10 cellular contexts compared by ENCODE assay signal in genomic region chr9:14924821-14925220, GRCh38. TPM values are rescaled to one million over a fixed set of nuclear protein-coding genes. Genes with fewer than 3 reads are reported as not detected.
DNase-seq lines count a peak whose midpoint lies in the region; ATAC-seq, FAIRE-seq and TF ChIP-seq lines count a peak whose summit lies in the region.
"Had no signal": no experiment of that assay in that cellular context is flagged by ENCODE, and none has a peak within 500 bp of the region (broad histone marks: within the 10 kb centered on the region; RNA-seq: fewer than 3 reads in every experiment).

No MANE protein-coding gene starts in this region.

- no peaks in the 10 kb centered on the region for H3K9me3 ChIP-seq in K562 (replicated peaks; ENCODE audit: control insufficient read depth, insufficient read depth, low read depth, low read length)
- no peaks in the 10 kb centered on the region for H3K9me3 ChIP-seq in subcutaneous abdominal adipose tissue (ENCODE audit: control insufficient read depth in 5 of 5, low read length in 5 of 5)
- no peaks in the 10 kb centered on the region for H3K9me3 ChIP-seq in prostate gland
- H3K9me3 ChIP-seq: spleen had no signal

- no peaks in the 10 kb centered on the region for H3K36me3 ChIP-seq in K562 (ENCODE audit: control insufficient read depth, insufficient read depth, low read length)
- no peaks in the 10 kb centered on the region for H3K36me3 ChIP-seq in subcutaneous abdominal adipose tissue (ENCODE audit: control insufficient read depth in 5 of 5, insufficient read depth in 5 of 5, low read length in 5 of 5)
- no peaks in the 10 kb centered on the region for H3K36me3 ChIP-seq in prostate gland
- H3K36me3 ChIP-seq: spleen had no signal

- no TSS peak for BruUV-seq in K562 (replicated peaks; lab: Mats Ljungman, UMichigan)

- H3K9ac ChIP-seq in K562 (ENCODE audit: insufficient read depth in 1 of 2, low read depth in 2 of 2, low read length in 2 of 2) (no peak overlapping the region), subcutaneous abdominal adipose tissue (ENCODE audit: low read length in 5 of 5) (peak overlapping the region in 2 of 5 donors; percentile 6 to 32)

- TF ChIP-seq POLR2A in K562 (conservative IDR thresholded peaks at IDR 0.05) (no peak), prostate gland (IDR thresholded peaks at IDR 0.05) (no peak)

- no peak for TF ChIP-seq EP300 in K562 (IDR thresholded peaks at IDR 0.05; ENCODE audit: low read length)

- H3K4me1 ChIP-seq in K562 (replicated peaks in 1 of 2; ENCODE audit: control insufficient read depth in 2 of 2, insufficient read depth in 2 of 2, low read length in 2 of 2) = peaks cover 0 to 6% of the 10 kb centered on the region in 2 experiments; a peak in 2 of 5 replicates
- H3K4me1 ChIP-seq in subcutaneous abdominal adipose tissue (ENCODE audit: control insufficient read depth in 5 of 5, insufficient read depth in 5 of 5, low read length in 5 of 5) = peaks cover 0 to 30% (median 12%) of the 10 kb centered on the region in 5 donors
- no peaks in the 10 kb centered on the region for H3K4me1 ChIP-seq in prostate gland (replicated peaks)

- FAIRE-seq in K562 (lab: Jason Lieb, UNC) = no peak

- DNase-seq in GM04504 (ENCODE audit: low read depth) = peak; percentile 48
- DNase-seq in K562 (ENCODE audit: extremely low read depth in 1 of 4, low spot score in 3 of 4) = no peak
- DNase-seq in left ventricle myocardium superior = no peak
- DNase-seq in prostate gland (ENCODE audit: low spot score) = no peak
- no peak for DNase-seq in central memory CD4-positive, alpha-beta T cell
- no peak for DNase-seq in effector memory CD8-positive, alpha-beta T cell
- DNase-seq in glomerular visceral epithelial cell (ENCODE audit: extremely low spot score) = no peak
- DNase-seq: spleen had no signal

- WGBS in K562 (ENCODE audit: insufficient coverage, low coverage, missing lambda C conversion rate) = 20% methylated on average over 2 of the region's 2 CpGs
- 80% methylated on average over 2 of the region's 2 CpGs for WGBS in prostate gland

- no peaks in the 10 kb centered on the region for H3K27me3 ChIP-seq in K562 (ENCODE audit: control insufficient read depth in 2 of 2, insufficient read depth in 2 of 2, low read length in 2 of 2)
- no peaks in the 10 kb centered on the region for H3K27me3 ChIP-seq in subcutaneous abdominal adipose tissue (ENCODE audit: control insufficient read depth in 5 of 5, insufficient read depth in 4 of 5, low read length in 5 of 5)
- H3K27me3 ChIP-seq in prostate gland (replicated peaks; ENCODE audit: insufficient read depth) = no peaks in the 10 kb centered on the region
- H3K27me3 ChIP-seq: spleen had no signal

- H2AFZ ChIP-seq in K562 (ENCODE audit: low read depth, low read length) = no peak overlapping the region

- H3K27me3 Mint-ChIP-seq in effector memory CD8-positive, alpha-beta T cell = no peaks in the 10 kb centered on the region

- CTCF ChIA-PET in K562 (lab: Yijun Ruan, JAX; ENCODE audit: low intra/inter-chr PET ratio) = no interaction called here

- H3K9me1 ChIP-seq in K562 (ENCODE audit: control insufficient read depth, insufficient read depth, low read length) = no peaks in the 10 kb centered on the region

- no peak overlapping the region for H3K4me3 Mint-ChIP-seq in effector memory CD8-positive, alpha-beta T cell

- H3K27ac ChIP-seq in K562 (ENCODE audit: extremely low read depth, low read depth, low read length) (no peak overlapping the region), subcutaneous abdominal adipose tissue (ENCODE audit: low read depth, low read length) (peak overlapping the region; percentile 79), prostate gland (no peak overlapping the region)
- H3K27ac ChIP-seq: RWPE1 had no signal

- peaks cover 3 to 7% of the 10 kb centered on the region in 2 donors for H3K9me3 Mint-ChIP-seq in effector memory CD8-positive, alpha-beta T cell

- H3K4me2 ChIP-seq in K562 (ENCODE audit: insufficient read depth, low read length) = no peak overlapping the region

- in situ Hi-C loops in K562 (cut with MboI) = no loop called here

- H4K20me1 ChIP-seq in K562 (replicated peaks; ENCODE audit: control insufficient read depth, insufficient read depth, low read length) = no peaks in the 10 kb centered on the region

- no peak overlapping the region for H3K27ac Mint-ChIP-seq in effector memory CD8-positive, alpha-beta T cell

- no peak for TF ChIP-seq CTCF in K562 (IDR thresholded peaks at IDR 0.05 in 2 of 3, conservative IDR thresholded peaks at IDR 0.05 in 1 of 3; ENCODE audit: insufficient read depth in 2 of 3, low read depth in 1 of 3, low read length in 3 of 3)
- no peak for TF ChIP-seq CTCF in prostate gland (IDR thresholded peaks at IDR 0.05)

- no peaks in the 10 kb centered on the region for H3K36me3 Mint-ChIP-seq in effector memory CD8-positive, alpha-beta T cell (ENCODE audit: insufficient read depth)

- ATAC-seq in K562 (no peak), left ventricle myocardium superior (peak; percentile 71)
- ATAC-seq in effector memory CD8-positive, alpha-beta T cell (replicated peaks) = no peak

- POLR2A ChIA-PET in K562 (lab: Yijun Ruan, JAX) = no interaction called here

- intact Hi-C loops in K562 (cut with micrococcal nuclease) (no loop called here), left ventricle myocardium superior (cut with micrococcal nuclease) (no loop called here), prostate gland (cut with DNase I) (no loop called here)

- H3K4me3 ChIP-seq in K562 (no peak overlapping the region), subcutaneous abdominal adipose tissue (ENCODE audit: low read depth in 1 of 5, low read length in 5 of 5) (peak overlapping the region; percentile 35 to 56 (median 38)), prostate gland (no peak overlapping the region)

- H3K4me1 Mint-ChIP-seq in effector memory CD8-positive, alpha-beta T cell (ENCODE audit: low read depth in 2 of 2) = no peaks in the 10 kb centered on the region

- TF ChIP-seq RAD21 in K562 (CRISPR knock-in tag; conservative IDR thresholded peaks at IDR 0.05 in 1 of 2, IDR thresholded peaks at IDR 0.05 in 1 of 2) = no peak

- no peaks in the 10 kb centered on the region for H3K79me2 ChIP-seq in K562 (ENCODE audit: control insufficient read depth, insufficient read depth, low read length)

TF ChIP-seq in K562, 482 proteins besides CTCF, POLR2A, EP300 and RAD21:
- TF ChIP-seq CEBPB (tag; IDR thresholded peaks at IDR 0.05) = peak; percentile 36
- no peak for TF ChIP-seq SMARCA5 (IDR thresholded peaks at IDR 0.05)

RNA-seq across cellular contexts. Expression of gene FREM1, which starts 14.6 kb away (rescaled TPM):
- total RNA-seq in K562 (2011; cell fraction: chromatin; rRNA removed; ENCODE audit: low replicate concordance) = 0.11 and 0.25 TPM in 2 replicates
- total RNA-seq in K562 (2011; cell fraction: nucleolus; rRNA removed) = 0.13 TPM in 1 of 2 replicates, not detected in the other
- 0.15 and 0.29 TPM in 2 replicates for total RNA-seq in K562 (2011; cell fraction: nucleoplasm; rRNA removed)
- total RNA-seq in K562 (2014; rRNA removed) = 0.04 TPM in 1 of 2 replicates, not detected in the other
- 0.15 and 0.22 TPM in 2 replicates for total RNA-seq in K562 (2014; rRNA removed; fragmentation: Illumina TruSeq; extraction: Trizol)
- total RNA-seq in K562 (2015; rRNA removed; fragmentation: Illumina TruSeq; extraction: Trizol) = 0.18 and 0.23 TPM in 2 replicates
- 0.11 and 0.13 TPM in 2 replicates for total RNA-seq in K562 (2021)
- 0.03 and 0.04 TPM in 2 replicates for polyA plus RNA-seq in K562 (2011; rRNA removed)
- polyA plus RNA-seq in K562 (2011; cell fraction: cytosol; rRNA removed) = 0.03 TPM in 1 of 2 replicates, not detected in the other
- 0.13 TPM in 1 of 2 replicates, not detected in the other for polyA plus RNA-seq in K562 (2011; cell fraction: nucleus; rRNA removed)
- 0.08 and 0.12 TPM in 2 replicates for polyA plus RNA-seq in K562 (2012)
- polyA plus RNA-seq in K562 (2014; fragmentation: Illumina TruSeq; extraction: Trizol) = 0.24 and 0.25 TPM in 2 replicates
- under 1 TPM in 1 of 2 experiments, not detected in 1; 0.07 TPM for polyA plus RNA-seq in K562 (2014; fragmentation: Nextera tagmentation; extraction: Ambion mirVana)
- 0.05 TPM in 1 of 2 replicates, not detected in the other for polyA plus RNA-seq in K562 (2014; rRNA removed)
- polyA minus RNA-seq in K562 (2011; rRNA and poly(A)+ RNA removed) = 0.07 TPM in 1 of 2 replicates, not detected in the other
- polyA minus RNA-seq in K562 (2011; cell fraction: cytosol; rRNA and poly(A)+ RNA removed) = 2.4 TPM in 1 of 2 replicates, not detected in the other
- not detected in 2 replicates for polyA minus RNA-seq in K562 (2011; cell fraction: nucleus; rRNA and poly(A)+ RNA removed)
- 2.7 TPM for total RNA-seq in left ventricle myocardium superior
- total RNA-seq in prostate gland = 1 to 10 TPM; 2.0 to 2.6 TPM

Comparison
In these comparisons a context has a peak if more than half of its experiments do, and no peak if none do; other contexts are left out.
1. H3K4me3 ChIP-seq: peak in subcutaneous abdominal adipose tissue (5 of 5); none in K562 (single experiment) and prostate gland (0 of 2).